15 cellular contexts compared by ENCODE assay signal in the genomic region with DNA sequence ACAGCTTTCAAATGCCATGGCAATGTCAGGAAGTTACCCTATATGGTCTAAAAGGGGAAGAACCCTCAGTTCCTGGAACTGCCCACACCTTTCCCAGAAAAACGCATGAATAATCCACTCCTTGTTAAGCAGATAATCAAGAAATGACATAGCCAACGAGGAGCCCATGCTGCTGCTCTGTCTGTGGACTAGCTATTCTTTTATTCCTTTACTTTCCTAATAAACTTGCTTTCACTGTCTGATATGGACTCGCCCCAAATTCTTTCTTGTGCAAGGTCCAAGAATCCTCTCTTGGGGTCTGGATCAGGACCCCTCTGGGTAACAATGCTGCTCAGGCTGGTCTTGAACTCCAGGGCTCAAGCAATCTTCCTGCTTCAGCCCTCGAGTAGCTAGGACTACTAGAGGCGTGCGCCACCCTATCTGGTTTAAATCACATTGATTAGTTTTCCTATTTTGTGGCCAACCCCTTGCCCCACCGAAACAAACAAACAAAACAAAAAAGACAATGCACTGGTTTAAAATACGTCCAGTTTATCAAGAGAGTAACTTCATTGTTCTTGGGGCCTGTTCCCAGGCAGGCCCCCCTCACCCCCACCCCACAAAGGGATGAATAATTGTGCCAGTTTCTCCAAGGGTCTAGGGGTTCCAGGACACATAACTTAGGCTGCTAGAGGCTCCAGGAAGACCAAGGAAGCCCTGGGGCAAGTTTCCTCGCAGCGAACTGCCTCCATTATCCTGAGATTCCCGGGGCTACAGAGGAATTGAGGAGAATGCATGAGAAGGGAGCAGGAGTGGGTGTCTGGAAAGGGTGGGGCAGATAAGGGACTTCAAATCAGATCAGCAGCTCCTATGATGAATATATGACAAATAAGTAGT. TPM values are rescaled to one million over a fixed set of nuclear protein-coding genes. Genes with fewer than 3 reads are reported as not detected.
A peak's percentile ranks its signal among the peaks of the same experiment; 100 is the strongest.
DNase-seq lines count a peak whose midpoint lies in the region; TF ChIP-seq lines count a peak whose summit lies in the region.
"Had no signal": no experiment of that assay in that cellular context is flagged by ENCODE, and none has a peak within 500 bp of the region (broad histone marks: within the 10 kb centered on the region; RNA-seq: fewer than 3 reads in every experiment).

No MANE protein-coding gene starts in this region.

- H3K36me3 Mint-ChIP-seq in activated T-cell treated with anti-CD3 and anti-CD28 coated beads, Interleukin-2, amount 50 U/mL, for 24 hours (ENCODE audit: low read depth), result no peaks in the 10 kb centered on the region
- no peaks in the 10 kb centered on the region for H3K36me3 Mint-ChIP-seq in activated CD4-positive, alpha-beta T cell treated with anti-CD3 and anti-CD28 coated beads, Interleukin-2, amount 10 ng/mL, durations not matched to agents 24 days and 14 days (ENCODE audit: low read depth)

- DNase-seq in activated T-cell treated with anti-CD3 and anti-CD28 coated beads for 48 hours (ENCODE audit: low read depth), result peak; percentile 34
- no peak for DNase-seq in activated T-cell treated with anti-CD3 and anti-CD28 coated beads, Interleukin-2, amount 50 U/mL, for 24 hours
- peak; percentile 70 for DNase-seq in activated CD4-positive, alpha-beta T cell treated with anti-CD3 and anti-CD28 coated beads, Interleukin-2, amount 10 ng/mL, durations not matched to agents 24 days and 14 days
- DNase-seq in erythroblast (lab: John Stamatoyannopoulos, UW), result peak; percentile 91 to 92
- DNase-seq in stimulated activated CD8-positive, alpha-beta memory T cell treated with anti-CD3 and anti-CD28 coated beads, Interleukin-4, amount 100 ng/mL, for 48 hours, result peak; percentile 85
- no peak for DNase-seq in DMS53 treated with DMSO at 0.1 percent for 48 hours (lab: John Stamatoyannopoulos, UW; ENCODE audit: unreplicated experiment)
- DNase-seq in substantia nigra (lab: John Stamatoyannopoulos, UW), result no peak
- no peak for DNase-seq in GOT3 (lab: John Stamatoyannopoulos, UW)
- DNase-seq: esophagus squamous epithelium, lower lobe of right lung, NCI-H1105, NCI-H446, right cardiac atrium had no signal

- no peak overlapping the region for H3K4me3 Mint-ChIP-seq in activated T-cell treated with anti-CD3 and anti-CD28 coated beads, Interleukin-2, amount 50 U/mL, for 24 hours
- no peak overlapping the region for H3K4me3 Mint-ChIP-seq in activated CD4-positive, alpha-beta T cell treated with anti-CD3 and anti-CD28 coated beads, Interleukin-2, amount 10 ng/mL, durations not matched to agents 24 days and 14 days
- H3K4me3 Mint-ChIP-seq: neural crest cell had no signal

- peaks cover 12% of the 10 kb centered on the region for H3K4me1 Mint-ChIP-seq in activated T-cell treated with anti-CD3 and anti-CD28 coated beads, Interleukin-2, amount 50 U/mL, for 24 hours (ENCODE audit: low read depth)
- peaks cover 5% of the 10 kb centered on the region for H3K4me1 Mint-ChIP-seq in activated CD4-positive, alpha-beta T cell treated with anti-CD3 and anti-CD28 coated beads, Interleukin-2, amount 10 ng/mL, durations not matched to agents 24 days and 14 days

- intact Hi-C loops in activated CD4-positive, alpha-beta T cell treated with anti-CD3 and anti-CD28 coated beads, Interleukin-2, amount 10 ng/mL, durations not matched to agents 24 days and 14 days (cut with micrococcal nuclease), result no loop called here

- H3K9me3 Mint-ChIP-seq in activated T-cell treated with anti-CD3 and anti-CD28 coated beads, Interleukin-2, amount 50 U/mL, for 24 hours, result no peaks in the 10 kb centered on the region
- H3K9me3 Mint-ChIP-seq in activated CD4-positive, alpha-beta T cell treated with anti-CD3 and anti-CD28 coated beads, Interleukin-2, amount 10 ng/mL, durations not matched to agents 24 days and 14 days, result no peaks in the 10 kb centered on the region
- H3K9me3 Mint-ChIP-seq: neural crest cell had no signal

- H3K27ac ChIP-seq in substantia nigra (ENCODE audit: low read depth, low read length, poor library complexity, severe bottlenecking), result no peak overlapping the region
- H3K27ac ChIP-seq: A549, esophagus squamous epithelium, lower lobe of right lung had no signal

- H3K27me3 Mint-ChIP-seq in activated T-cell treated with anti-CD3 and anti-CD28 coated beads, Interleukin-2, amount 50 U/mL, for 24 hours, result peaks cover 9% of the 10 kb centered on the region
- peaks cover 11% of the 10 kb centered on the region for H3K27me3 Mint-ChIP-seq in activated CD4-positive, alpha-beta T cell treated with anti-CD3 and anti-CD28 coated beads, Interleukin-2, amount 10 ng/mL, durations not matched to agents 24 days and 14 days

- no peak overlapping the region for H3K27ac Mint-ChIP-seq in activated T-cell treated with anti-CD3 and anti-CD28 coated beads, Interleukin-2, amount 50 U/mL, for 24 hours
- H3K27ac Mint-ChIP-seq in activated CD4-positive, alpha-beta T cell treated with anti-CD3 and anti-CD28 coated beads, Interleukin-2, amount 10 ng/mL, durations not matched to agents 24 days and 14 days, result no peak overlapping the region

- TF ChIP-seq POLR2A in erythroblast (IDR thresholded peaks at IDR 0.05; ENCODE audit: low read length), result peak; percentile 61

RNA-seq across cellular contexts. Expression of a gene that starts 10.1 kb away (rescaled TPM):
- total RNA-seq in activated CD4-positive, alpha-beta T cell treated with anti-CD3 and anti-CD28 coated beads, Interleukin-2, amount 10 ng/mL, durations not matched to agents 24 days and 14 days, result 1.0 and 1.1 TPM in 2 replicates

Comparison
In these comparisons a context has a peak if more than half of its experiments do, and no peak if none do; other contexts are left out.
1. DNase-seq: peak in activated T-cell treated with anti-CD3 and anti-CD28 coated beads for 48 hours (single experiment), activated CD4-positive, alpha-beta T cell treated with anti-CD3 and anti-CD28 coated beads, Interleukin-2, amount 10 ng/mL, durations not matched to agents 24 days and 14 days (single experiment), erythroblast (2 of 2) and stimulated activated CD8-positive, alpha-beta memory T cell treated with anti-CD3 and anti-CD28 coated beads, Interleukin-4, amount 100 ng/mL, for 48 hours (single experiment); none in activated T-cell treated with anti-CD3 and anti-CD28 coated beads, Interleukin-2, amount 50 U/mL, for 24 hours (single experiment), DMS53 treated with DMSO at 0.1 percent for 48 hours (single experiment), substantia nigra (0 of 49) and GOT3 (single experiment).